ENCODE assay signal across 28 cellular contexts in genomic region chr13:58721273-58721672, GRCh38.
"Had no signal": no experiment of that assay in that cellular context is flagged by ENCODE, and none has a peak within 500 bp of the region (broad histone marks: within the 10 kb centered on the region; RNA-seq: fewer than 3 reads in every experiment).

No MANE protein-coding gene starts in this region.

- H3K27ac ChIP-seq: neural progenitor cell, ovary, parathyroid adenoma, psoas muscle, skin epidermis, spleen, suprapubic skin, testis, tibial artery, transverse colon, upper lobe of right lung, uterus had no signal

- H3K27me3 ChIP-seq: neural progenitor cell, ovary, spleen, suprapubic skin, testis, tibial artery, transverse colon, upper lobe of right lung, uterus had no signal

- H3K4me3 ChIP-seq: neural progenitor cell, ovary, psoas muscle, skin epidermis, smooth muscle cell, spleen, suprapubic skin, testis, tibial artery, transverse colon, upper lobe of right lung, uterus had no signal

- DNase-seq: natural killer cell; occipital lobe; ovary; posterior cingulate gyrus; psoas muscle; right cardiac atrium; spleen; stimulated activated CD4-positive, alpha-beta T cell treated with anti-CD3 and anti-CD28 coated beads, Interleukin-12 subunit alpha, Interleukin-12 subunit beta, amount 100 ng/mL, for 4 hours; stimulated activated CD4-positive, alpha-beta T cell treated with anti-CD3 and anti-CD28 coated beads, Interleukin-1b, Interleukin-23, amount 100 ng/mL, for 48 hours; stimulated activated CD4-positive, alpha-beta T cell treated with anti-CD3 and anti-CD28 coated beads, Interleukin-4, amount 100 ng/mL, for 1 hour; stimulated activated CD4-positive, alpha-beta T cell treated with anti-CD3 and anti-CD28 coated beads, Interleukin-4, amount 100 ng/mL, for 4 hours; stimulated activated CD8-positive, alpha-beta memory T cell treated with anti-CD3 and anti-CD28 coated beads, Interleukin-4, amount 100 ng/mL, for 48 hours; stimulated activated naive CD4-positive, alpha-beta T cell; stimulated activated naive CD8-positive, alpha-beta T cell treated with anti-CD3 and anti-CD28 coated beads, Interleukin-15, amount 100 ng/mL, for 72 hours; stimulated activated naive CD8-positive, alpha-beta T cell treated with anti-CD3 and anti-CD28 coated beads, Interleukin-15, Interleukin-2, amounts not matched to agents 100 U/mL and 50 U/mL, for 24 hours; substantia nigra; testis; tibial artery; transverse colon; upper lobe of right lung; uterus had no signal

- H3K9ac ChIP-seq: neural progenitor cell, parathyroid adenoma had no signal

- H3K36me3 ChIP-seq: neural progenitor cell, ovary, spleen, suprapubic skin, tibial artery, transverse colon, upper lobe of right lung, uterus had no signal

- H3K4me2 ChIP-seq: neural progenitor cell, smooth muscle cell had no signal

- H3K4me1 ChIP-seq: neural progenitor cell, parathyroid adenoma, psoas muscle, spleen, suprapubic skin, testis, tibial artery, transverse colon, upper lobe of right lung, uterus had no signal

- ATAC-seq: natural killer cell; psoas muscle; right cardiac atrium; sciatic nerve; stimulated activated memory B cell treated with anti-CD40 and anti-IgM and Interleukin-4, amounts not matched to agents 10 μg/mL and 1 μg/mL and 100 μg/mL, for 72 hours; stimulated activated naive CD8-positive, alpha-beta T cell treated with anti-CD3 and anti-CD28 coated beads, Interleukin-15, amount 100 ng/mL, for 72 hours; stimulated activated naive CD8-positive, alpha-beta T cell treated with anti-CD3 and anti-CD28 coated beads, Interleukin-15, Interleukin-2, amounts not matched to agents 100 U/mL and 50 U/mL, for 24 hours; upper lobe of right lung had no signal

- H3K9me3 ChIP-seq: ovary, psoas muscle, spleen, suprapubic skin, testis, tibial artery, transverse colon, upper lobe of right lung, uterus had no signal

- H2AFZ ChIP-seq: neural progenitor cell, parathyroid adenoma had no signal
